Comparison of ENCODE assay signal across 28 cellular contexts in genomic region chrX:34805951-34806350, GRCh38.
"Had no signal": no experiment of that assay in that cellular context is flagged by ENCODE, and none has a peak within 500 bp of the region (broad histone marks: within the 10 kb centered on the region; RNA-seq: fewer than 3 reads in every experiment).

No MANE protein-coding gene starts in this region.

- H3K27ac Mint-ChIP-seq: activated B cell treated with CpG ODN at 0.5 μM for 24 hours; activated CD4-positive, alpha-beta memory T cell treated with anti-CD3 and anti-CD28 coated beads for 36 hours; activated naive CD4-positive, alpha-beta T cell treated with anti-CD3 and anti-CD28 coated beads, Interleukin-2, amount 10 ng/mL, durations not matched to agents 7 days and 5 days; activated naive CD8-positive, alpha-beta T cell; activated naive CD8-positive, alpha-beta T cell treated with anti-CD3 and anti-CD28 coated beads, Interleukin-2, amount 50 U/mL, for 24 hours; activated T-helper 1 cell treated with anti-CD3 and anti-CD28 coated beads, Interleukin-12 subunit alpha, Interleukin-12 subunit beta, Interleukin-2, Interleukin-4 antibody, amounts not matched to agents 30 ng/mL and 10 ng/mL and 1 ng/mL, durations not matched to agents 14 hours and 24 hours and 36 hours had no signal

- DNase-seq: activated B cell treated with CpG ODN at 0.5 μM for 24 hours; activated CD4-positive, alpha-beta memory T cell treated with anti-CD3 and anti-CD28 coated beads for 36 hours; activated CD4-positive, alpha-beta T cell treated with anti-CD3 and anti-CD28 coated beads for 4 hours; activated CD4-positive, alpha-beta T cell treated with anti-CD3 and anti-CD28 coated beads, Interleukin-2, amount 50 U/mL, for 1 hour; activated CD4-positive, CD25-positive, alpha-beta regulatory T cell treated with anti-CD3 and anti-CD28 coated beads, Interleukin-2, amount 50 U/mL, for 72 hours; activated CD8-positive, alpha-beta memory T cell treated with anti-CD3 and anti-CD28 coated beads, Interleukin-2, amount 50 U/mL, for 4 hours; activated naive CD4-positive, alpha-beta T cell treated with anti-CD3 and anti-CD28 coated beads, Interleukin-2, amount 10 ng/mL, durations not matched to agents 7 days and 5 days; activated naive CD8-positive, alpha-beta T cell treated with anti-CD3 and anti-CD28 coated beads, Interleukin-2, amount 50 U/mL, for 24 hours; activated T-cell treated with anti-CD3 and anti-CD28 coated beads for 4 hours; activated T-cell treated with anti-CD3 and anti-CD28 coated beads, Interleukin-2, amount 50 U/mL, for 4 hours; anterior cingulate cortex; brain microvascular endothelial cell; central memory CD4-positive, alpha-beta T cell; IMR-90; NCI-H1092 treated with DMSO at 0.1 percent for 48 hours; NCI-H1417 treated with DMSO at 0.1 percent for 48 hours; NCI-H1694 treated with DMSO at 0.1 percent for 48 hours; NCI-H2029; NCI-H345; NCI-H524 treated with DMSO at 0.1 percent for 48 hours; Peyer's patch; T1000 had no signal

- H3K4me3 ChIP-seq: K562, Peyer's patch had no signal

- ATAC-seq: activated naive CD8-positive, alpha-beta T cell treated with anti-CD3 and anti-CD28 coated beads, Interleukin-2, amount 50 U/mL, for 24 hours; activated T-cell treated with anti-CD3 and anti-CD28 coated beads, Interleukin-2, amount 50 U/mL, for 4 hours; K562; Right ventricle myocardium inferior had no signal

- H3K27ac ChIP-seq: brain microvascular endothelial cell, Peyer's patch, RWPE1, VCaP had no signal

- H3K27me3 Mint-ChIP-seq: activated B cell treated with CpG ODN at 0.5 μM for 24 hours; activated CD4-positive, alpha-beta memory T cell treated with anti-CD3 and anti-CD28 coated beads for 36 hours; activated naive CD4-positive, alpha-beta T cell treated with anti-CD3 and anti-CD28 coated beads, Interleukin-2, amount 10 ng/mL, durations not matched to agents 7 days and 5 days; activated naive CD8-positive, alpha-beta T cell; activated naive CD8-positive, alpha-beta T cell treated with anti-CD3 and anti-CD28 coated beads, Interleukin-2, amount 50 U/mL, for 24 hours had no signal

- FAIRE-seq: K562 had no signal

- H3K36me3 ChIP-seq: brain microvascular endothelial cell, Peyer's patch had no signal

- H3K36me3 Mint-ChIP-seq: activated CD4-positive, alpha-beta memory T cell treated with anti-CD3 and anti-CD28 coated beads for 36 hours; activated naive CD4-positive, alpha-beta T cell treated with anti-CD3 and anti-CD28 coated beads, Interleukin-2, amount 10 ng/mL, durations not matched to agents 7 days and 5 days; activated naive CD8-positive, alpha-beta T cell had no signal

- H3K27me3 ChIP-seq: brain microvascular endothelial cell, Peyer's patch had no signal

- H3K4me3 Mint-ChIP-seq: activated B cell treated with CpG ODN at 0.5 μM for 24 hours; activated CD4-positive, alpha-beta memory T cell treated with anti-CD3 and anti-CD28 coated beads for 36 hours; activated naive CD4-positive, alpha-beta T cell treated with anti-CD3 and anti-CD28 coated beads, Interleukin-2, amount 10 ng/mL, durations not matched to agents 7 days and 5 days; activated naive CD8-positive, alpha-beta T cell; activated naive CD8-positive, alpha-beta T cell treated with anti-CD3 and anti-CD28 coated beads, Interleukin-2, amount 50 U/mL, for 24 hours; activated T-cell treated with anti-CD3 and anti-CD28 coated beads, Interleukin-2, amount 50 U/mL, for 4 hours; activated T-helper 1 cell treated with anti-CD3 and anti-CD28 coated beads, Interleukin-12 subunit alpha, Interleukin-12 subunit beta, Interleukin-2, Interleukin-4 antibody, amounts not matched to agents 30 ng/mL and 10 ng/mL and 1 ng/mL, durations not matched to agents 14 hours and 24 hours and 36 hours had no signal

- H3K4me1 Mint-ChIP-seq: activated B cell treated with CpG ODN at 0.5 μM for 24 hours; activated naive CD4-positive, alpha-beta T cell treated with anti-CD3 and anti-CD28 coated beads, Interleukin-2, amount 10 ng/mL, durations not matched to agents 7 days and 5 days; activated naive CD8-positive, alpha-beta T cell treated with anti-CD3 and anti-CD28 coated beads, Interleukin-2, amount 50 U/mL, for 24 hours had no signal

- H3K4me1 ChIP-seq: Peyer's patch had no signal

- H3K9me3 Mint-ChIP-seq: activated B cell treated with CpG ODN at 0.5 μM for 24 hours; activated naive CD4-positive, alpha-beta T cell treated with anti-CD3 and anti-CD28 coated beads, Interleukin-2, amount 10 ng/mL, durations not matched to agents 7 days and 5 days; activated naive CD8-positive, alpha-beta T cell treated with anti-CD3 and anti-CD28 coated beads, Interleukin-2, amount 50 U/mL, for 24 hours; activated T-cell treated with anti-CD3 and anti-CD28 coated beads, Interleukin-2, amount 50 U/mL, for 4 hours; activated T-helper 1 cell treated with anti-CD3 and anti-CD28 coated beads, Interleukin-12 subunit alpha, Interleukin-12 subunit beta, Interleukin-2, Interleukin-4 antibody, amounts not matched to agents 30 ng/mL and 10 ng/mL and 1 ng/mL, durations not matched to agents 14 hours and 24 hours and 36 hours had no signal

- H3K9me3 ChIP-seq: Peyer's patch had no signal
